ENCODE assay signal across 34 cellular contexts in genomic region chr18:39550701-39551100, GRCh38.
"Had no signal": no experiment of that assay in that cellular context is flagged by ENCODE, and none has a peak within 500 bp of the region (broad histone marks: within the 10 kb centered on the region; RNA-seq: fewer than 3 reads in every experiment).

No MANE protein-coding gene starts in this region.

- ATAC-seq: activated naive CD4-positive, alpha-beta T cell treated with anti-CD3 and anti-CD28 coated beads, Interleukin-2, amount 50 U/mL, for 72 hours; activated naive CD8-positive, alpha-beta T cell treated with anti-CD3 and anti-CD28 coated beads, Interleukin-2, amount 50 U/mL, for 24 hours; activated T-cell treated with anti-CD3 and anti-CD28 coated beads, Interleukin-2, amount 50 U/mL, for 4 hours; activated T-cell treated with anti-CD3 and anti-CD28 coated beads, Interleukin-2, amount 50 U/mL, for 72 hours; activated T-helper 17 cell treated with anti-CD3 and anti-CD28 coated beads, Interleukin-2, amount 50 U/mL, for 72 hours; body of pancreas had no signal

- H3K27me3 ChIP-seq: adrenal gland, ascending aorta, body of pancreas, brain microvascular endothelial cell, breast epithelium, cardiac muscle cell had no signal

- H3K4me1 ChIP-seq: adrenal gland, ascending aorta, body of pancreas, breast epithelium had no signal

- DNase-seq: activated effector memory CD4-positive, alpha-beta T cell treated with anti-CD3 and anti-CD28 coated beads, Interleukin-2, amount 50 U/mL, for 16 hours; activated effector memory CD4-positive, alpha-beta T cell treated with Interleukin-2 at 50 U/mL for 16 hours; activated gamma-delta T cell; activated gamma-delta T cell treated with Interleukin-2 at 50 U/mL for 16 hours; activated naive CD4-positive, alpha-beta T cell; activated naive CD4-positive, alpha-beta T cell treated with anti-CD3 and anti-CD28 coated beads for 36 hours; activated naive CD4-positive, alpha-beta T cell treated with anti-CD3 and anti-CD28 coated beads, Interleukin-2, amount 10 ng/mL, durations not matched to agents 7 days and 5 days; activated naive CD4-positive, alpha-beta T cell treated with anti-CD3 and anti-CD28 coated beads, Interleukin-2, amount 50 U/mL, for 16 hours; activated naive CD4-positive, alpha-beta T cell treated with Interleukin-2 at 50 U/mL for 16 hours; activated naive CD8-positive, alpha-beta T cell treated with anti-CD3 and anti-CD28 coated beads for 36 hours; activated naive CD8-positive, alpha-beta T cell treated with anti-CD3 and anti-CD28 coated beads, Interleukin-2, amount 10 ng/mL, durations not matched to agents 7 days and 5 days; activated naive CD8-positive, alpha-beta T cell treated with anti-CD3 and anti-CD28 coated beads, Interleukin-2, amount 50 U/mL, for 24 hours; activated T-cell treated with anti-CD3 and anti-CD28 coated beads, Interleukin-2, amount 50 U/mL, for 1 hour; activated T-cell treated with anti-CD3 and anti-CD28 coated beads, Interleukin-2, amount 50 U/mL, for 24 hours; activated T-cell treated with anti-CD3 and anti-CD28 coated beads, Interleukin-2, amount 50 U/mL, for 4 hours; activated T-cell treated with anti-CD3 and anti-CD28 coated beads, Interleukin-2, amount 50 U/mL, for 48 hours; activated T-cell treated with anti-CD3 and anti-CD28 coated beads, Interleukin-2, amount 50 U/mL, for 72 hours; adrenal gland; amniotic stem cell; amygdala; anterior cingulate cortex; aorta; body of pancreas; brain microvascular endothelial cell; caudate nucleus; central memory CD4-positive, alpha-beta T cell; cerebellar nuclear complex had no signal

- H3K9me3 ChIP-seq: adrenal gland, ascending aorta, body of pancreas, breast epithelium had no signal

- H3K27ac ChIP-seq: adrenal gland, ascending aorta, body of pancreas, brain microvascular endothelial cell, breast epithelium, cardiac muscle cell had no signal

- H3K4me3 ChIP-seq: adrenal gland, ascending aorta, body of pancreas, breast epithelium, cardiac muscle cell had no signal

- H3K36me3 ChIP-seq: adrenal gland, ascending aorta, brain microvascular endothelial cell, breast epithelium, cardiac muscle cell had no signal

- FAIRE-seq: astrocyte, bronchial epithelial cell had no signal
